ENCODE assay signal across 18 cellular contexts in the genomic region with DNA sequence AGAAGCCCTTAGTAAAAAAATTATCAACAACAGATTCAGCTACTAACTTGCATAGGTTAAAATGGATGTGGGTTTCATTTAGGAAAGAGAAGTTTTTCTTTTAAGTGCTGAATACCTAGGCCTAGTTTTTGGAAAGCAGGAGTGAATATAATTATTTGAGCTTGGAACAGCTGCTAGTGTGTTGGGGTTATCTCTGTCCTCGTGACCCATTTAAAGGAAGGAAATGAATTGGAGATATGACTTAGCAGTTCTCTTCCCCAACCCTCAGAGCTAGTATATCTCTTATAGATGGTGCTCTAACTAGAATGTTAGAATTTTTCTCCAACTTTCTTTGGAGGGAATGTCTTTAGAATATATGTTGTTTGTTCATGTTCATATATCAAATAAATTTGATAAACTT. TPM values are rescaled to one million over a fixed set of nuclear protein-coding genes. Genes with fewer than 3 reads are reported as not detected.
DNase-seq lines count a peak whose midpoint lies in the region; ATAC-seq, FAIRE-seq and TF ChIP-seq lines count a peak whose summit lies in the region.
"Had no signal": no experiment of that assay in that cellular context is flagged by ENCODE, and none has a peak within 500 bp of the region (broad histone marks: within the 10 kb centered on the region; RNA-seq: fewer than 3 reads in every experiment).

No MANE protein-coding gene starts in this region.

- in situ Hi-C loops in HepG2 (cut with HindIII; ENCODE audit: extremely low pct_ligation_motif_present, low pct_unique_long_range_greater_than_20kb) = no loop called here

- no peak overlapping the region for H3K9ac ChIP-seq in HepG2 (ENCODE audit: insufficient read depth, low read depth, low read length)
- no peak overlapping the region for H3K9ac ChIP-seq in PC-3 (ENCODE audit: low read length)
- H3K9ac ChIP-seq: KMS-11 had no signal

- TF ChIP-seq POLR2A in right lobe of liver (IDR thresholded peaks at IDR 0.05) = no peak
- no peak for TF ChIP-seq POLR2A in HepG2 (IDR thresholded peaks at IDR 0.05; ENCODE audit: insufficient read depth in 1 of 2, low read depth in 2 of 2, low read length in 2 of 2)
- TF ChIP-seq POLR2A in erythroblast (IDR thresholded peaks at IDR 0.05; ENCODE audit: low read length) = no peak

- TF ChIP-seq CTCF in right lobe of liver (IDR thresholded peaks at IDR 0.05) (no peak), HepG2 (CRISPR knock-in tag; IDR thresholded peaks at IDR 0.05) (no peak), PC-3 (conservative IDR thresholded peaks at IDR 0.05; ENCODE audit: low read depth, low read length) (no peak), ascending aorta (IDR thresholded peaks at IDR 0.05) (no peak)

- no peaks in the 10 kb centered on the region for H3K9me3 ChIP-seq in right lobe of liver
- no peaks in the 10 kb centered on the region for H3K9me3 ChIP-seq in HepG2 (ENCODE audit: low read length)
- no peaks in the 10 kb centered on the region for H3K9me3 ChIP-seq in PC-3 (ENCODE audit: low read length)
- H3K9me3 ChIP-seq in ascending aorta = no peaks in the 10 kb centered on the region
- H3K9me3 ChIP-seq: adrenal gland, Peyer's patch had no signal

- no peaks in the 10 kb centered on the region for H3K36me3 ChIP-seq in right lobe of liver
- no peaks in the 10 kb centered on the region for H3K36me3 ChIP-seq in HepG2 (replicated peaks in 1 of 2; ENCODE audit: control insufficient read depth in 1 of 2, insufficient read depth in 2 of 2, low read length in 2 of 2)
- no peaks in the 10 kb centered on the region for H3K36me3 ChIP-seq in PC-3 (ENCODE audit: low read depth, low read length)
- no peaks in the 10 kb centered on the region for H3K36me3 ChIP-seq in ascending aorta
- H3K36me3 ChIP-seq: adrenal gland, Peyer's patch had no signal

- no peak for DNase-seq in right lobe of liver
- no peak for DNase-seq in HepG2 (ENCODE audit: low spot score)
- DNase-seq in PC-3 = no peak
- peak; percentile 29 to 38 for DNase-seq in erythroblast (lab: John Stamatoyannopoulos, UW)
- no peak for DNase-seq in globus pallidus (ENCODE audit: low spot score)
- no peak for DNase-seq in activated CD8-positive, alpha-beta memory T cell treated with anti-CD3 and anti-CD28 coated beads, Interleukin-2, amount 10 ng/mL, durations not matched to agents 7 days and 5 days
- no peak for DNase-seq in stimulated activated CD8-positive, alpha-beta memory T cell treated with anti-CD3 and anti-CD28 coated beads, Interleukin-4, amount 100 ng/mL, for 48 hours
- no peak for DNase-seq in ascending aorta (ENCODE audit: low spot score in 2 of 2)
- DNase-seq: COR-L47; effector memory CD8-positive, alpha-beta T cell; GOT3; naive B cell; Peyer's patch; stimulated activated CD4-positive, alpha-beta T cell treated with anti-CD3 and anti-CD28 coated beads, Interleukin-15, amount 100 ng/mL, for 24 hours had no signal

- H3F3A ChIP-seq in PC-3 (ENCODE audit: low read length, unreplicated experiment) = no peaks in the 10 kb centered on the region

- BruUV-seq in HepG2 (replicated peaks; lab: Mats Ljungman, UMichigan) = no TSS peak
- BruUV-seq in PC-3 (replicated peaks; lab: Mats Ljungman, UMichigan) = no TSS peak

- H3K27ac ChIP-seq in right lobe of liver (no peak overlapping the region), HepG2 (ENCODE audit: extremely low read length, insufficient read depth, low read length) (no peak overlapping the region), PC-3 (ENCODE audit: low read length) (peak overlapping the region; percentile 71), ascending aorta (no peak overlapping the region)
- H3K27ac ChIP-seq: KMS-11, Peyer's patch had no signal

- intact Hi-C loops in right lobe of liver (cut with DNase I) (no loop called here), HepG2 (cut with micrococcal nuclease; ENCODE audit: unreplicated experiment) (no loop called here), PC-3 (cut with micrococcal nuclease) (loop anchor here (5.0 kb wide), 1 partner anchor 44 kb away; no protein-coding TSS in a partner anchor), ascending aorta (cut with DNase I) (no loop called here)

- H3K4me2 ChIP-seq in HepG2 (ENCODE audit: low read depth, low read length) (no peak overlapping the region), PC-3 (ENCODE audit: low read length) (peak overlapping the region; percentile 74; the same call in 1 of the 2 replicates)
- H3K4me2 ChIP-seq: KMS-11 had no signal

- CTCF ChIA-PET in HepG2 (lab: Yijun Ruan, JAX; ENCODE audit: low intra/inter-chr PET ratio, low total read pairs) = no interaction called here
- CTCF ChIA-PET in PC-3 (lab: Charles Lee) = interaction anchor here (0.6 kb wide), 1 partner anchor 1042 kb away, joined by 3 read pairs; no protein-coding TSS in a partner anchor
- CTCF ChIA-PET in activated CD8-positive, alpha-beta memory T cell treated with anti-CD3 and anti-CD28 coated beads, Interleukin-2, amount 10 ng/mL, durations not matched to agents 7 days and 5 days (lab: Charles Lee) = no interaction called here

- no peaks in the 10 kb centered on the region for H3K9me2 ChIP-seq in PC-3 (replicated peaks; ENCODE audit: low read length)

- no peak overlapping the region for H2AFZ ChIP-seq in HepG2 (ENCODE audit: low read length)
- no peak overlapping the region for H2AFZ ChIP-seq in PC-3 (ENCODE audit: low read length)

- no peak overlapping the region for H3K4me3 Mint-ChIP-seq in activated CD8-positive, alpha-beta memory T cell treated with anti-CD3 and anti-CD28 coated beads, Interleukin-2, amount 10 ng/mL, durations not matched to agents 7 days and 5 days
- H3K4me3 Mint-ChIP-seq: central memory CD8-positive, alpha-beta T cell; effector memory CD8-positive, alpha-beta T cell; naive B cell had no signal

- POLR2A ChIA-PET in HepG2 (lab: Yijun Ruan, JAX) = no interaction called here
- POLR2A ChIA-PET in PC-3 (lab: Charles Lee; ENCODE audit: unreplicated experiment) = no interaction called here

- H3K4me1 Mint-ChIP-seq in activated CD8-positive, alpha-beta memory T cell treated with anti-CD3 and anti-CD28 coated beads, Interleukin-2, amount 10 ng/mL, durations not matched to agents 7 days and 5 days = no peaks in the 10 kb centered on the region
- H3K4me1 Mint-ChIP-seq: central memory CD8-positive, alpha-beta T cell had no signal

- H3K79me2 ChIP-seq in HepG2 (ENCODE audit: insufficient read depth, low read length) (no peaks in the 10 kb centered on the region), PC-3 (ENCODE audit: low read length) (no peaks in the 10 kb centered on the region)

- H3K27me3 Mint-ChIP-seq in activated CD8-positive, alpha-beta memory T cell treated with anti-CD3 and anti-CD28 coated beads, Interleukin-2, amount 10 ng/mL, durations not matched to agents 7 days and 5 days = peaks cover 42% of the 10 kb centered on the region

- no peak for TF ChIP-seq RAD21 in HepG2 (CRISPR knock-in tag; IDR thresholded peaks at IDR 0.05)

- no peak for TF ChIP-seq EP300 in HepG2 (IDR thresholded peaks at IDR 0.05; ENCODE audit: low read depth in 2 of 2, low read length in 2 of 2)
- TF ChIP-seq EP300 in HepG2 (CRISPR knock-in tag; IDR thresholded peaks at IDR 0.05; ENCODE audit: borderline replicate concordance) = no peak

- no peak overlapping the region for H3K4me3 ChIP-seq in right lobe of liver
- no peak overlapping the region for H3K4me3 ChIP-seq in HepG2 (replicated peaks in 1 of 3; ENCODE audit: insufficient read depth in 1 of 3, low read depth in 2 of 3, low read length in 3 of 3)
- H3K4me3 ChIP-seq in PC-3 (ENCODE audit: low read length) = no peak overlapping the region
- no peak overlapping the region for H3K4me3 ChIP-seq in ascending aorta
- H3K4me3 ChIP-seq: adrenal gland, Peyer's patch had no signal

- H3K9me3 Mint-ChIP-seq in activated CD8-positive, alpha-beta memory T cell treated with anti-CD3 and anti-CD28 coated beads, Interleukin-2, amount 10 ng/mL, durations not matched to agents 7 days and 5 days (ENCODE audit: low read depth) = no peaks in the 10 kb centered on the region
- H3K9me3 Mint-ChIP-seq: central memory CD8-positive, alpha-beta T cell; effector memory CD8-positive, alpha-beta T cell; naive B cell had no signal

- no peaks in the 10 kb centered on the region for H4K20me1 ChIP-seq in HepG2 (ENCODE audit: insufficient read depth, low read length)
- H4K20me1 ChIP-seq in PC-3 (ENCODE audit: low read length) = no peaks in the 10 kb centered on the region

- H3K27me3 ChIP-seq in right lobe of liver (no peaks in the 10 kb centered on the region), HepG2 (ENCODE audit: control insufficient read depth in 1 of 2, insufficient read depth in 2 of 2, low read length in 2 of 2) (peaks cover 0 to 24% of the 10 kb centered on the region in 2 experiments; a peak in 3 of 5 replicates), PC-3 (ENCODE audit: low read length) (no peaks in the 10 kb centered on the region), ascending aorta (no peaks in the 10 kb centered on the region)
- H3K27me3 ChIP-seq: adrenal gland, Peyer's patch had no signal

- no peaks in the 10 kb centered on the region for H3K36me3 Mint-ChIP-seq in activated CD8-positive, alpha-beta memory T cell treated with anti-CD3 and anti-CD28 coated beads, Interleukin-2, amount 10 ng/mL, durations not matched to agents 7 days and 5 days
- H3K36me3 Mint-ChIP-seq: naive B cell had no signal

- H3K4me1 ChIP-seq in right lobe of liver = no peaks in the 10 kb centered on the region
- H3K4me1 ChIP-seq in HepG2 (ENCODE audit: insufficient read depth, low read length) = no peaks in the 10 kb centered on the region
- H3K4me1 ChIP-seq in PC-3 (ENCODE audit: insufficient read depth, low read length) = peaks cover 63% of the 10 kb centered on the region
- H3K4me1 ChIP-seq in ascending aorta = peaks cover 4 to 15% of the 10 kb centered on the region in 2 donors
- H3K4me1 ChIP-seq: Peyer's patch had no signal

- H3K27ac Mint-ChIP-seq in activated CD8-positive, alpha-beta memory T cell treated with anti-CD3 and anti-CD28 coated beads, Interleukin-2, amount 10 ng/mL, durations not matched to agents 7 days and 5 days = no peak overlapping the region
- H3K27ac Mint-ChIP-seq: effector memory CD8-positive, alpha-beta T cell had no signal

- 8% methylated on average over 1 of the region's 1 CpG for WGBS in right lobe of liver (ENCODE audit: insufficient coverage, low coverage, low lambda C conversion rate, missing lambda C conversion rate)
- WGBS in HepG2 (ENCODE audit: low lambda C conversion rate) = 11% methylated on average over 1 of the region's 1 CpG

- no peak for FAIRE-seq in HepG2 (lab: Jason Lieb, UNC)

- ATAC-seq in right lobe of liver = peak in 3 of 4 donors; percentile 51 to 60 (median 58)
- no peak for ATAC-seq in HepG2
- ATAC-seq in PC-3 = no peak
- ATAC-seq in activated CD8-positive, alpha-beta memory T cell treated with anti-CD3 and anti-CD28 coated beads, Interleukin-2, amount 10 ng/mL, durations not matched to agents 7 days and 5 days = no peak
- ATAC-seq: effector memory CD8-positive, alpha-beta T cell had no signal

RNA-seq across cellular contexts. Expression of gene ZNF366, which starts 38.6 kb away (rescaled TPM):
- total RNA-seq in right lobe of liver = 1 to 10 TPM in 3 of 6 experiments, under 1 TPM in 3; 0.77 to 2.3 (median 1.2) TPM
- not detected in 2 replicates for total RNA-seq in HepG2 (2016; rRNA removed; fragmentation: Illumina TruSeq; extraction: Trizol)
- not detected in 2 replicates for total RNA-seq in HepG2 (2016; cell fraction: cytosol; rRNA removed; fragmentation: Illumina TruSeq; extraction: Trizol; ENCODE audit: low read depth)
- not detected in 2 replicates for total RNA-seq in HepG2 (2016; cell fraction: insoluble cytoplasmic fraction; rRNA removed; fragmentation: Illumina TruSeq; extraction: Trizol)
- total RNA-seq in HepG2 (2016; cell fraction: membrane; rRNA removed; fragmentation: Illumina TruSeq; extraction: Trizol) = not detected in 2 replicates
- not detected in 2 replicates for total RNA-seq in HepG2 (2016; cell fraction: nucleus; rRNA removed; fragmentation: Illumina TruSeq; extraction: Trizol)
- not detected in 2 replicates for polyA plus RNA-seq in HepG2 (2011; rRNA removed)
- polyA plus RNA-seq in HepG2 (2011; cell fraction: cytosol; rRNA removed) = not detected in 2 replicates
- polyA plus RNA-seq in HepG2 (2011; cell fraction: nucleus; rRNA removed) = not detected in 2 replicates
- not detected in 2 replicates for polyA plus RNA-seq in HepG2 (2012)
- polyA plus RNA-seq in HepG2 (2016; cell fraction: cytosol; fragmentation: Illumina TruSeq; extraction: Trizol; ENCODE audit: low read depth) = not detected in 2 replicates
- polyA plus RNA-seq in HepG2 (2016; cell fraction: insoluble cytoplasmic fraction; fragmentation: Illumina TruSeq; extraction: Trizol; ENCODE audit: low read depth) = not detected in 2 replicates
- polyA plus RNA-seq in HepG2 (2016; cell fraction: membrane; fragmentation: Illumina TruSeq; extraction: Trizol; ENCODE audit: low read depth) = not detected in 2 replicates
- not detected in 2 replicates for polyA plus RNA-seq in HepG2 (2016; cell fraction: nucleus; fragmentation: Illumina TruSeq; extraction: Trizol; ENCODE audit: insufficient read depth, low read depth)
- not detected in 2 replicates for polyA minus RNA-seq in HepG2 (2011; rRNA and poly(A)+ RNA removed; ENCODE audit: low replicate concordance)
- not detected in 2 replicates for polyA minus RNA-seq in HepG2 (2011; cell fraction: cytosol; rRNA and poly(A)+ RNA removed)
- polyA minus RNA-seq in HepG2 (2011; cell fraction: nucleus; rRNA and poly(A)+ RNA removed) = not detected in 2 replicates
- total RNA-seq in PC-3 (2014; rRNA removed) = not detected in 2 replicates
- total RNA-seq in activated CD8-positive, alpha-beta memory T cell treated with anti-CD3 and anti-CD28 coated beads, Interleukin-2, amount 10 ng/mL, durations not matched to agents 7 days and 5 days = not detected
- total RNA-seq in ascending aorta = 7.9 TPM
- total RNA-seq: NCI-H460 had no signal

Comparison
In these comparisons a context has a peak if more than half of its experiments do, and no peak if none do; other contexts are left out.
1. ATAC-seq: peak in right lobe of liver (3 of 4); none in HepG2 (single experiment), PC-3 (single experiment) and activated CD8-positive, alpha-beta memory T cell treated with anti-CD3 and anti-CD28 coated beads, Interleukin-2, amount 10 ng/mL, durations not matched to agents 7 days and 5 days (single experiment).
2. DNase-seq: peak in erythroblast (2 of 2); none in right lobe of liver (0 of 3), HepG2 (single experiment), PC-3 (single experiment), globus pallidus (single experiment), activated CD8-positive, alpha-beta memory T cell treated with anti-CD3 and anti-CD28 coated beads, Interleukin-2, amount 10 ng/mL, durations not matched to agents 7 days and 5 days (single experiment), stimulated activated CD8-positive, alpha-beta memory T cell treated with anti-CD3 and anti-CD28 coated beads, Interleukin-4, amount 100 ng/mL, for 48 hours (single experiment) and ascending aorta (0 of 2).